ENCODE assay signal across 9 cellular contexts in genomic region chr10:3835770-3836169, GRCh38. TPM values are rescaled to one million over a fixed set of nuclear protein-coding genes. Genes with fewer than 3 reads are reported as not detected.
DNase-seq lines count a peak whose midpoint lies in the region; ATAC-seq and TF ChIP-seq lines count a peak whose summit lies in the region.
"Had no signal": no experiment of that assay in that cellular context is flagged by ENCODE, and none has a peak within 500 bp of the region (broad histone marks: within the 10 kb centered on the region; RNA-seq: fewer than 3 reads in every experiment).

No MANE protein-coding gene starts in this region.

- POLR2A ChIA-PET in naive thymus-derived CD4-positive, alpha-beta T cell (lab: Charles Lee), result interaction anchor here (0.7 to 6.0 kb wide), 4 partner anchors 13 to 51 kb away, joined by 3 to 44 read pairs (median 3); partner anchors contain the start of gene KLF6

- CTCF ChIA-PET in naive thymus-derived CD4-positive, alpha-beta T cell (lab: Charles Lee), result no interaction called here

- H3K36me3 ChIP-seq in naive thymus-derived CD4-positive, alpha-beta T cell (ENCODE audit: control insufficient read depth in 2 of 3, insufficient read depth in 3 of 3, low read length in 3 of 3), result no peaks in the 10 kb centered on the region

- no peak overlapping the region for H3K27ac ChIP-seq in naive thymus-derived CD4-positive, alpha-beta T cell (ENCODE audit: low read depth, low read length)

- no peak for TF ChIP-seq CTCF in omental fat pad (IDR thresholded peaks at IDR 0.05)

- H3K4me1 Mint-ChIP-seq in activated naive CD8-positive, alpha-beta T cell treated with anti-CD3 and anti-CD28 coated beads for 36 hours, result peaks cover 46% of the 10 kb centered on the region
- peaks cover 0 to 56% (median 0%) of the 10 kb centered on the region in 7 donors for H3K4me1 Mint-ChIP-seq in naive thymus-derived CD4-positive, alpha-beta T cell

- peaks cover 2% of the 10 kb centered on the region for H3K36me3 Mint-ChIP-seq in activated naive CD8-positive, alpha-beta T cell treated with anti-CD3 and anti-CD28 coated beads for 36 hours
- H3K36me3 Mint-ChIP-seq in naive thymus-derived CD4-positive, alpha-beta T cell, result peaks cover 0 to 3% (median 0%) of the 10 kb centered on the region in 5 donors

- H3K27me3 Mint-ChIP-seq in activated naive CD8-positive, alpha-beta T cell treated with anti-CD3 and anti-CD28 coated beads for 36 hours, result no peaks in the 10 kb centered on the region
- H3K27me3 Mint-ChIP-seq in naive thymus-derived CD4-positive, alpha-beta T cell, result no peaks in the 10 kb centered on the region

- peak; percentile 26 for TF ChIP-seq POLR2A in GM18505 (IDR thresholded peaks at IDR 0.05; ENCODE audit: borderline replicate concordance, extremely low read depth, insufficient read depth, insufficient read length)

- intact Hi-C loops in naive thymus-derived CD4-positive, alpha-beta T cell (cut with micrococcal nuclease), result loop anchor here in 1 of 2 donors (5.0 kb wide), 1 partner anchor 202 kb away; no protein-coding TSS in a partner anchor
- intact Hi-C loops in posterior cingulate gyrus (cut with DNase I), result no loop called here

- no peaks in the 10 kb centered on the region for H3K9me3 Mint-ChIP-seq in activated naive CD8-positive, alpha-beta T cell treated with anti-CD3 and anti-CD28 coated beads for 36 hours
- peaks cover 0 to 2% (median 0%) of the 10 kb centered on the region in 11 donors for H3K9me3 Mint-ChIP-seq in naive thymus-derived CD4-positive, alpha-beta T cell
- H3K9me3 Mint-ChIP-seq: activated T-cell treated with anti-CD3 and anti-CD28 coated beads, Interleukin-2, amount 50 U/mL, for 4 hours had no signal

- no peaks in the 10 kb centered on the region for H3K9me3 ChIP-seq in naive thymus-derived CD4-positive, alpha-beta T cell (ENCODE audit: control insufficient read depth in 2 of 3, low read length in 3 of 3)

- peaks cover 0 to 8% of the 10 kb centered on the region in 2 donors for H3K4me1 ChIP-seq in naive thymus-derived CD4-positive, alpha-beta T cell (ENCODE audit: control insufficient read depth in 2 of 2, insufficient read depth in 2 of 2, low read length in 2 of 2)

- H3K4me3 ChIP-seq in naive thymus-derived CD4-positive, alpha-beta T cell (ENCODE audit: low read length), result no peak overlapping the region

- ATAC-seq in GM18505 (IDR thresholded peaks at IDR 0.05; ENCODE audit: unreplicated experiment) (no peak), HG02610 (IDR thresholded peaks at IDR 0.05; ENCODE audit: unreplicated experiment) (peak; percentile 55), omental fat pad (ENCODE audit: low FRiP score) (no peak), GM21737 (IDR thresholded peaks at IDR 0.05; ENCODE audit: unreplicated experiment) (no peak)
- ATAC-seq in naive thymus-derived CD4-positive, alpha-beta T cell, result peak; percentile 65

- no peaks in the 10 kb centered on the region for H3K27me3 ChIP-seq in naive thymus-derived CD4-positive, alpha-beta T cell (ENCODE audit: control insufficient read depth in 2 of 2, insufficient read depth in 2 of 2, low read length in 2 of 2)

- no peak for DNase-seq in activated naive CD8-positive, alpha-beta T cell treated with anti-CD3 and anti-CD28 coated beads for 36 hours
- no peak for DNase-seq in naive thymus-derived CD4-positive, alpha-beta T cell
- DNase-seq in omental fat pad (ENCODE audit: low spot score), result no peak
- DNase-seq in EL, result no peak
- DNase-seq in posterior cingulate gyrus, result no peak
- DNase-seq: activated T-cell treated with anti-CD3 and anti-CD28 coated beads, Interleukin-2, amount 50 U/mL, for 4 hours had no signal

- H3K27ac Mint-ChIP-seq in activated naive CD8-positive, alpha-beta T cell treated with anti-CD3 and anti-CD28 coated beads for 36 hours, result peak overlapping the region; percentile 83
- H3K27ac Mint-ChIP-seq in naive thymus-derived CD4-positive, alpha-beta T cell, result no peak overlapping the region

- peak overlapping the region; percentile 26 for H3K4me3 Mint-ChIP-seq in activated naive CD8-positive, alpha-beta T cell treated with anti-CD3 and anti-CD28 coated beads for 36 hours
- no peak overlapping the region for H3K4me3 Mint-ChIP-seq in naive thymus-derived CD4-positive, alpha-beta T cell

RNA-seq across cellular contexts. Expression of gene KLF6, which starts 50.8 kb away (rescaled TPM):
- total RNA-seq in activated naive CD8-positive, alpha-beta T cell treated with anti-CD3 and anti-CD28 coated beads for 36 hours, result 100 to 1,000 TPM; 117 to 125 TPM
- 1,000 to 10,000 TPM in 1 of 5 experiments, 100 to 1,000 TPM in 4; 142 to 1,870 (median 168) TPM for total RNA-seq in naive thymus-derived CD4-positive, alpha-beta T cell
- 100 to 1,000 TPM; 153 to 190 TPM for polyA plus RNA-seq in naive thymus-derived CD4-positive, alpha-beta T cell
- 100 to 1,000 TPM; 185 to 404 (median 276) TPM for total RNA-seq in omental fat pad

Comparison
In these comparisons a context has a peak if more than half of its experiments do, and no peak if none do; other contexts are left out.
1. ATAC-seq: peak in HG02610 (single experiment) and naive thymus-derived CD4-positive, alpha-beta T cell (single experiment); none in GM18505 (single experiment), omental fat pad (single experiment) and GM21737 (single experiment).